Comparison of ENCODE assay signal across 8 cellular contexts in genomic region chr19:19663292-19664120, GRCh38. TPM values are rescaled to one million over a fixed set of nuclear protein-coding genes. Genes with fewer than 3 reads are reported as not detected.
DNase-seq lines count a peak whose midpoint lies in the region; ATAC-seq and TF ChIP-seq lines count a peak whose summit lies in the region.

ATP13A1 (minus strand) TSS chr19:19663676; CDS start chr19:19663666, 10 bp downstream.

- no peaks in the 10 kb centered on the region for H3K9me3 ChIP-seq in thymus (ENCODE audit: control insufficient read depth)

- H3K4me3 ChIP-seq in GM12865 (ENCODE audit: low read depth, low read length) (peak within 1 kb of the TSS; percentile 65), thymus (ENCODE audit: low read length) (peak within 1 kb of the TSS; percentile 97)

- peaks cover 16% of the 10 kb centered on the region for H3K36me3 ChIP-seq in thymus (ENCODE audit: control insufficient read depth, insufficient read depth)

- DNase-seq in GM12865 (ENCODE audit: low read depth) (peak; percentile 99), NCI-H1105 (lab: John Stamatoyannopoulos, UW) (peak; percentile 99), SKM-1 treated with dmso at 0.1 percent for 144 hours (lab: John Stamatoyannopoulos, UW; ENCODE audit: unreplicated experiment) (peak; percentile 95), glutamatergic neuron (peak; percentile 92), osteocyte (ENCODE audit: extremely low spot score, unreplicated experiment) (peak; percentile 98)

- under 1% methylated on average over 81 of the region's 81 CpGs for WGBS in thymus

- peak within 1 kb of the TSS; percentile 97 for H3K27ac Mint-ChIP-seq in activated naive CD8-positive, alpha-beta T cell
- H3K27ac Mint-ChIP-seq in glutamatergic neuron (ENCODE audit: unreplicated experiment) (peak within 1 kb of the TSS; percentile 98), osteocyte (ENCODE audit: unreplicated experiment) (peak within 1 kb of the TSS; percentile 99)

- peak within 1 kb of the TSS; percentile 93 for H3K4me3 Mint-ChIP-seq in activated naive CD8-positive, alpha-beta T cell
- peak within 1 kb of the TSS; percentile 92 for H3K4me3 Mint-ChIP-seq in glutamatergic neuron (ENCODE audit: unreplicated experiment)
- peak within 1 kb of the TSS; percentile 89 for H3K4me3 Mint-ChIP-seq in osteocyte (ENCODE audit: unreplicated experiment)

- TF ChIP-seq CTCF in GM12865 (IDR thresholded peaks at IDR 0.05; ENCODE audit: insufficient read depth, low read depth, low read length, missing control alignments) (peak; percentile 27), glutamatergic neuron (IDR thresholded peaks at IDR 0.05; ENCODE audit: partially characterized antibody, unreplicated experiment) (no peak), osteocyte (IDR thresholded peaks at IDR 0.05) (peak; percentile 39)

- peak; percentile 78 for ATAC-seq in HG02642 (IDR thresholded peaks at IDR 0.05; ENCODE audit: poor library complexity, unreplicated experiment)

- no peaks in the 10 kb centered on the region for H3K9me3 Mint-ChIP-seq in activated naive CD8-positive, alpha-beta T cell (ENCODE audit: low read depth)
- H3K9me3 Mint-ChIP-seq in glutamatergic neuron (ENCODE audit: unreplicated experiment) (peaks cover 12% of the 10 kb centered on the region), osteocyte (ENCODE audit: unreplicated experiment) (no peaks in the 10 kb centered on the region)

- peaks cover 10% of the 10 kb centered on the region for H3K4me1 ChIP-seq in thymus (ENCODE audit: control insufficient read depth, insufficient read depth, low read length)

- peak within 1 kb of the TSS; percentile 99 for H3K27ac ChIP-seq in thymus (ENCODE audit: low read depth)

- peaks cover 38% of the 10 kb centered on the region for H3K4me1 Mint-ChIP-seq in activated naive CD8-positive, alpha-beta T cell (ENCODE audit: low read depth)
- peaks cover 21% of the 10 kb centered on the region for H3K4me1 Mint-ChIP-seq in glutamatergic neuron (ENCODE audit: low read depth, unreplicated experiment)
- H3K4me1 Mint-ChIP-seq in osteocyte (ENCODE audit: unreplicated experiment) = peaks cover 25% of the 10 kb centered on the region

- no peaks in the 10 kb centered on the region for H3K27me3 Mint-ChIP-seq in activated naive CD8-positive, alpha-beta T cell
- H3K27me3 Mint-ChIP-seq in glutamatergic neuron (ENCODE audit: unreplicated experiment) (peaks cover 10% of the 10 kb centered on the region), osteocyte (ENCODE audit: unreplicated experiment) (no peaks in the 10 kb centered on the region)

- no peaks in the 10 kb centered on the region for H3K27me3 ChIP-seq in thymus (ENCODE audit: control insufficient read depth, insufficient read depth)

- peaks cover 4% of the 10 kb centered on the region for H3K36me3 Mint-ChIP-seq in activated naive CD8-positive, alpha-beta T cell
- no peaks in the 10 kb centered on the region for H3K36me3 Mint-ChIP-seq in glutamatergic neuron (ENCODE audit: unreplicated experiment)
- peaks cover 2% of the 10 kb centered on the region for H3K36me3 Mint-ChIP-seq in osteocyte (ENCODE audit: unreplicated experiment)

RNA-seq across cellular contexts. Expression of gene ATP13A1, which starts in this region (rescaled TPM):
- total RNA-seq in glutamatergic neuron (ENCODE audit: unreplicated experiment) (92.7 TPM), osteocyte (62.8 and 67.2 TPM in 2 replicates)
- 59.1 TPM for polyA plus RNA-seq in thymus

Comparison
In these comparisons a context has a peak if more than half of its experiments do, and no peak if none do; other contexts are left out.
1. Peak in every context shown above with its lines: DNase-seq, ATAC-seq, H3K4me3 ChIP-seq and H3K27ac ChIP-seq.